Comparison of ENCODE assay signal across 1 cellular context in the genomic region with DNA sequence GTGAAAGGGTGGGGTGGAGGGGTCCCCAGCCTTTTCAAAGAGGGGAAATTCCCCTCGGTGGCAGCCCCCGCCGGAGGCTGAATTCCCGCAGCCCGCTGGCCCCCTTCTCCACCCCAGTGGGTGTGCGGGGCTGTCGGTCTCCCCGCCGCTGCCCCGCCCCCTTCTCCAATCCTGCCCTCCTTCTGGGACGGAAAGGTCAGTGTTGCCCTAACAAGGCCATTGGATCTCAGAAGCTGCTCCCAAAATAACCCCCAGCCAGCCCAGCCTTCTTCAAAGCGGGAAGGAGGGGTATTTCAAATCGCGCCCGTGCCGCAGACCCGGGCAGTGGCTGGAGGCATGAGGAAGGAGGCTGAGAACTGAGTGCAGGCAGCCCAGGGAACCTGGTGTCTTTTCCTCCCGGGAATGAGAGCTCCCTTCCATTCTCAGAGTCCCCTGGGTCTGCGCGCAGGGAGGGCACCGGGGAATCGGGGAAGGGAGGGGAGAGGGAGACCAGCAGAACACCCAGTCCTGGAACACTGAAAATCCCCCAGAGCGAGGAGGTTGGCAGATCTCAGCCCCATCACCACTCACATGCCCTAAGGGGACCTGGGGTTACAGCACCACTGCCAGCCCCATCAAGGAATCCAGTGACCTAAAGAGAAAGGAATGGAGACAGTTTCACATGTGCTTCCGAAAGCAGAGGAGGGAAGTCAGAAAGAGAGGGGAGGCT.
TF ChIP-seq lines count a peak whose summit lies in the region.

JPH2 (minus strand) TSS at position 135 of the 709 bp plus-strand sequence. CDS start 483 bp downstream, outside the sequence.

TF ChIP-seq in HEK293, 187 proteins besides CTCF, POLR2A, EP300 and RAD21 (continued from another document):
- TF ChIP-seq PRDM1 (tag by site-specific recombination; IDR thresholded peaks at IDR 0.05) (0 out of 2 replicates have a peak, but pooled peaks have one; percentile 39), GLIS2 (tag by site-specific recombination; IDR thresholded peaks at IDR 0.05) (no peak)
